Comparison of ENCODE assay signal across 29 cellular contexts in genomic region chr3:71253169-71253568, GRCh38.
DNase-seq lines count a peak whose midpoint lies in the region; ATAC-seq, FAIRE-seq and TF ChIP-seq lines count a peak whose summit lies in the region.
"Had no signal": no experiment of that assay in that cellular context is flagged by ENCODE, and none has a peak within 500 bp of the region (broad histone marks: within the 10 kb centered on the region; RNA-seq: fewer than 3 reads in every experiment).

No MANE protein-coding gene starts in this region.

- peaks cover 67% of the 10 kb centered on the region for H3K36me3 Mint-ChIP-seq in CD4-positive, alpha-beta T cell (ENCODE audit: low read depth)
- peaks cover 5 to 19% (median 15%) of the 10 kb centered on the region in 3 donors for H3K36me3 Mint-ChIP-seq in CD8-positive, alpha-beta memory T cell

- in situ Hi-C loops in brain microvascular endothelial cell (cut with HindIII; ENCODE audit: low pct_ligation_motif_present, low sequenced_read_pairs): no loop called here

- H3K27me3 ChIP-seq in CD4-positive, alpha-beta T cell (ENCODE audit: control insufficient read depth, insufficient read depth, low read length): no peaks in the 10 kb centered on the region
- H3K27me3 ChIP-seq in brain microvascular endothelial cell (replicated peaks): no peaks in the 10 kb centered on the region
- H3K27me3 ChIP-seq in pancreas: no peaks in the 10 kb centered on the region
- no peaks in the 10 kb centered on the region for H3K27me3 ChIP-seq in CD8-positive, alpha-beta memory T cell (ENCODE audit: insufficient read depth, low read length, poor library complexity, severe bottlenecking)
- H3K27me3 ChIP-seq: ascending aorta, neutrophil, sigmoid colon had no signal

- no peak for TF ChIP-seq CTCF in CD4-positive, alpha-beta T cell (IDR thresholded peaks at IDR 0.05)
- TF ChIP-seq CTCF in D721Med (IDR thresholded peaks at IDR 0.05; ENCODE audit: insufficient read depth, missing control alignments): no peak
- TF ChIP-seq CTCF in brain microvascular endothelial cell (IDR thresholded peaks at IDR 0.05; ENCODE audit: low read depth, low read length, missing control alignments): no peak
- no peak for TF ChIP-seq CTCF in pancreas (IDR thresholded peaks at IDR 0.05)

- intact Hi-C loops in CD4-positive, alpha-beta T cell (cut with DNase I, micrococcal nuclease): no loop called here
- intact Hi-C loops in pancreas (cut with DNase I): loop anchor here in 1 of 3 donors (10.0 kb wide), 1 partner anchor 88 kb away; no protein-coding TSS in a partner anchor

- POLR2A ChIA-PET in CD4-positive, alpha-beta T cell (lab: Charles Lee): interaction anchor here (0.6 to 1.5 kb wide), 2 partner anchors 11 to 122 kb away, joined by 3 to 4 read pairs; no protein-coding TSS in a partner anchor
- POLR2A ChIA-PET in CD8-positive, alpha-beta memory T cell (lab: Charles Lee): no interaction called here

- H3K4me3 ChIP-seq in brain microvascular endothelial cell (ENCODE audit: low read depth, low read length): no peak overlapping the region
- H3K4me3 ChIP-seq in pancreas: no peak overlapping the region
- no peak overlapping the region for H3K4me3 ChIP-seq in CD8-positive, alpha-beta memory T cell (ENCODE audit: low read length)
- H3K4me3 ChIP-seq: ascending aorta, prostate gland, sigmoid colon had no signal

- H3K4me1 ChIP-seq in pancreas: peaks cover 17 to 34% (median 23%) of the 10 kb centered on the region in 3 donors
- peaks cover 35% of the 10 kb centered on the region for H3K4me1 ChIP-seq in CD8-positive, alpha-beta memory T cell (ENCODE audit: insufficient read depth, low read length)
- H3K4me1 ChIP-seq: prostate gland had no signal

- H3K4me1 Mint-ChIP-seq in CD4-positive, alpha-beta T cell (ENCODE audit: low read depth): peaks cover 87% of the 10 kb centered on the region
- H3K4me1 Mint-ChIP-seq in CD8-positive, alpha-beta memory T cell: peaks cover 15 to 69% (median 50%) of the 10 kb centered on the region in 3 donors

- no peaks in the 10 kb centered on the region for H3K9me3 Mint-ChIP-seq in CD4-positive, alpha-beta T cell
- no peaks in the 10 kb centered on the region for H3K9me3 Mint-ChIP-seq in CD8-positive, alpha-beta memory T cell
- H3K9me3 Mint-ChIP-seq: effector memory CD8-positive, alpha-beta T cell had no signal

- H3K36me3 ChIP-seq in brain microvascular endothelial cell (replicated peaks): no peaks in the 10 kb centered on the region
- H3K36me3 ChIP-seq in pancreas: no peaks in the 10 kb centered on the region
- H3K36me3 ChIP-seq in CD8-positive, alpha-beta memory T cell (ENCODE audit: insufficient read depth, low read length): no peaks in the 10 kb centered on the region
- H3K36me3 ChIP-seq: ascending aorta, neutrophil, prostate gland, sigmoid colon had no signal

- CTCF ChIA-PET in CD4-positive, alpha-beta T cell (lab: Charles Lee): interaction anchor here (0.5 kb wide), 1 partner anchor 62 kb away, joined by 3 read pairs; no protein-coding TSS in a partner anchor
- CTCF ChIA-PET in CD8-positive, alpha-beta memory T cell (lab: Charles Lee): no interaction called here

- peak; percentile 25 for FAIRE-seq in D721Med (lab: Jason Lieb, UNC)
- FAIRE-seq in pancreas (lab: Jason Lieb, UNC): no peak
- FAIRE-seq: H54, islet of Langerhans, RCC 7860 had no signal

- no peak for DNase-seq in CD4-positive, alpha-beta T cell
- DNase-seq in D721Med (ENCODE audit: insufficient read length, low spot score) (no peak), brain microvascular endothelial cell (no peak), pancreas (no peak)
- DNase-seq in CD8-positive, alpha-beta memory T cell: no peak
- DNase-seq: activated CD8-positive, alpha-beta memory T cell treated with anti-CD3 and anti-CD28 coated beads for 24 hours; activated naive CD8-positive, alpha-beta T cell treated with anti-CD3 and anti-CD28 coated beads, Interleukin-2, amount 10 ng/mL, durations not matched to agents 7 days and 5 days; activated T-cell treated with anti-CD3 and anti-CD28 coated beads for 4 hours; caudate nucleus; cortex of kidney; effector memory CD8-positive, alpha-beta T cell; NCI-H1436; NCI-H2081 treated with DMSO at 0.1 percent for 48 hours; NCI-H345; SIG-M5; sigmoid colon; stimulated activated CD4-positive, alpha-beta T cell treated with anti-CD3 and anti-CD28 coated beads, Interleukin-12 subunit alpha, Interleukin-12 subunit beta, amount 100 ng/mL, for 4 hours; stimulated activated CD4-positive, alpha-beta T cell treated with anti-CD3 and anti-CD28 coated beads, Interleukin-2, amount 100 ng/mL, for 48 hours had no signal

- no peak overlapping the region for H3K4me3 Mint-ChIP-seq in CD4-positive, alpha-beta T cell
- H3K4me3 Mint-ChIP-seq in CD8-positive, alpha-beta memory T cell: no peak overlapping the region
- H3K4me3 Mint-ChIP-seq: activated naive CD8-positive, alpha-beta T cell treated with anti-CD3 and anti-CD28 coated beads, Interleukin-2, amount 10 ng/mL, durations not matched to agents 7 days and 5 days; effector memory CD8-positive, alpha-beta T cell; type B pancreatic cell had no signal

- no peak overlapping the region for H3K27ac ChIP-seq in CD4-positive, alpha-beta T cell (ENCODE audit: low read depth, low read length)
- H3K27ac ChIP-seq in brain microvascular endothelial cell: peak overlapping the region; percentile 96
- H3K27ac ChIP-seq in pancreas: peak overlapping the region; percentile 50 to 74 (median 62)
- no peak overlapping the region for H3K27ac ChIP-seq in CD8-positive, alpha-beta memory T cell (ENCODE audit: low read depth, low read length)
- H3K27ac ChIP-seq: C4-2B, neutrophil, prostate gland had no signal

- no peaks in the 10 kb centered on the region for H3K27me3 Mint-ChIP-seq in CD4-positive, alpha-beta T cell
- H3K27me3 Mint-ChIP-seq in CD8-positive, alpha-beta memory T cell: no peaks in the 10 kb centered on the region
- H3K27me3 Mint-ChIP-seq: activated naive CD8-positive, alpha-beta T cell treated with anti-CD3 and anti-CD28 coated beads, Interleukin-2, amount 10 ng/mL, durations not matched to agents 7 days and 5 days; effector memory CD8-positive, alpha-beta T cell; type B pancreatic cell had no signal

- WGBS in pancreas, 2 donors: 68 to 75% methylated on average over 2 of the region's 2 CpGs

- H3K9me3 ChIP-seq in CD4-positive, alpha-beta T cell (ENCODE audit: control insufficient read depth, low read length): no peaks in the 10 kb centered on the region
- no peaks in the 10 kb centered on the region for H3K9me3 ChIP-seq in pancreas
- no peaks in the 10 kb centered on the region for H3K9me3 ChIP-seq in CD8-positive, alpha-beta memory T cell (ENCODE audit: low read length)
- H3K9me3 ChIP-seq: ascending aorta, neutrophil, prostate gland, sigmoid colon had no signal

- ATAC-seq in CD4-positive, alpha-beta T cell (ENCODE audit: poor library complexity): no peak
- ATAC-seq in pancreas (no peak), HG03196 (IDR thresholded peaks at IDR 0.05; ENCODE audit: unreplicated experiment) (no peak), GM18511 (IDR thresholded peaks at IDR 0.05; ENCODE audit: unreplicated experiment) (no peak)
- ATAC-seq: effector memory CD8-positive, alpha-beta T cell; left lobe of liver had no signal

- peak overlapping the region; percentile 76 for H3K27ac Mint-ChIP-seq in CD4-positive, alpha-beta T cell
- H3K27ac Mint-ChIP-seq in CD8-positive, alpha-beta memory T cell: peak overlapping the region in 2 of 8 donors; percentile 7 to 9
- H3K27ac Mint-ChIP-seq: activated naive CD8-positive, alpha-beta T cell treated with anti-CD3 and anti-CD28 coated beads, Interleukin-2, amount 10 ng/mL, durations not matched to agents 7 days and 5 days; effector memory CD8-positive, alpha-beta T cell; type B pancreatic cell had no signal

Comparison
In these comparisons a context has a peak if more than half of its experiments do, and no peak if none do; other contexts are left out.
1. H3K27ac ChIP-seq: peak in brain microvascular endothelial cell (single experiment) and pancreas (4 of 4); none in CD4-positive, alpha-beta T cell (single experiment) and CD8-positive, alpha-beta memory T cell (single experiment).